In genomic region chr11:117633976-117634755, GRCh38 we compare ENCODE assay signal across 24 cellular contexts.
A peak's percentile ranks its signal among the peaks of the same experiment; 100 is the strongest.
DNase-seq lines count a peak whose midpoint lies in the region; TF ChIP-seq lines count a peak whose summit lies in the region.
"Had no signal": no experiment of that assay in that cellular context is flagged by ENCODE, and none has a peak within 500 bp of the region (broad histone marks: within the 10 kb centered on the region; RNA-seq: fewer than 3 reads in every experiment).

No MANE protein-coding gene starts in this region.

- no peak overlapping the region for H3K18ac ChIP-seq in neuronal stem cell (ENCODE audit: low read length)

- CTCF ChIA-PET in mammary epithelial cell (lab: Charles Lee; ENCODE audit: low non-redundant PET): no interaction called here

- peaks cover 0 to 56% (median 0%) of the 10 kb centered on the region in 3 experiments for H3K27me3 ChIP-seq in neuronal stem cell (ENCODE audit: control insufficient read depth in 3 of 3, insufficient read depth in 3 of 3, low read depth in 1 of 3, low read length in 3 of 3)
- H3K27me3 ChIP-seq in mammary epithelial cell (ENCODE audit: insufficient read depth, low read length): no peaks in the 10 kb centered on the region
- H3K27me3 ChIP-seq: BE2C had no signal

- in situ Hi-C loops in mammary epithelial cell (cut with MboI; ENCODE audit: low sequenced_read_pairs in 2 of 2): no loop called here
- in situ Hi-C loops in KBM-7 (cut with MboI; ENCODE audit: low pct_unique_long_range_greater_than_20kb, low sequenced_read_pairs): no loop called here

- no peak for TF ChIP-seq CTCF in mammary epithelial cell (conservative IDR thresholded peaks at IDR 0.05 in 1 of 2, IDR thresholded peaks at IDR 0.05 in 1 of 2; ENCODE audit: extremely low read depth in 1 of 2, insufficient read depth in 1 of 2, low read depth in 1 of 2, low read length in 2 of 2)

- no peak overlapping the region for H3K4ac ChIP-seq in neuronal stem cell (ENCODE audit: low read length)

- no peak overlapping the region for H4K8ac ChIP-seq in neuronal stem cell (ENCODE audit: low read depth, low read length)

- H3K9me3 ChIP-seq in neuronal stem cell (replicated peaks in 1 of 2; ENCODE audit: control insufficient read depth in 2 of 2, insufficient read depth in 1 of 2, low read depth in 1 of 2, low read length in 2 of 2): no peaks in the 10 kb centered on the region
- H3K9me3 ChIP-seq in mammary epithelial cell (replicated peaks; ENCODE audit: insufficient read depth, low read length): no peaks in the 10 kb centered on the region
- H3K9me3 ChIP-seq: BE2C had no signal

- H2BK5ac ChIP-seq in neuronal stem cell (ENCODE audit: low read length): no peak overlapping the region

- no peaks in the 10 kb centered on the region for H3K79me2 ChIP-seq in mammary epithelial cell (ENCODE audit: insufficient read depth, low read length)

- WGBS in neuronal stem cell (ENCODE audit: extremely low coverage in 2 of 2, insufficient read length in 2 of 2, insufficient replicate concordance in 1 of 2), 2 donors: no CpG with 5 or more reads among the region's 12 CpGs
- WGBS in mammary epithelial cell (ENCODE audit: low coverage, missing lambda C conversion rate): 85% methylated on average over 12 of the region's 12 CpGs

- peaks cover 0 to 2% of the 10 kb centered on the region in 2 donors for H3K4me1 ChIP-seq in neuronal stem cell (ENCODE audit: control insufficient read depth in 2 of 2, insufficient read depth in 1 of 2, low read depth in 1 of 2, low read length in 2 of 2)
- no peaks in the 10 kb centered on the region for H3K4me1 ChIP-seq in mammary epithelial cell (ENCODE audit: insufficient read depth, low read length)
- H3K4me1 ChIP-seq: BE2C had no signal

- H3K4me2 ChIP-seq in neuronal stem cell (ENCODE audit: insufficient read depth, low read length, poor library complexity, severe bottlenecking): no peak overlapping the region
- H3K4me2 ChIP-seq in mammary epithelial cell (ENCODE audit: insufficient read depth, low read depth, low read length): no peak overlapping the region
- H3K4me2 ChIP-seq: GM23338 had no signal

- no peak overlapping the region for H2BK120ac ChIP-seq in neuronal stem cell (ENCODE audit: low read depth, low read length)

- dilution Hi-C loops in mammary epithelial cell (cut with HindIII; ENCODE audit: low sequenced_read_pairs): no loop called here

- H3K27ac ChIP-seq in cingulate gyrus (ENCODE audit: low read depth, low read length) (peak overlapping the region; percentile 67), neuronal stem cell (replicated peaks; ENCODE audit: low read length) (no peak overlapping the region), mammary epithelial cell (ENCODE audit: insufficient read depth, low read depth, low read length) (no peak overlapping the region)

- H4K20me1 ChIP-seq in mammary epithelial cell (ENCODE audit: insufficient read depth, low read length): no peaks in the 10 kb centered on the region

- H2AK5ac ChIP-seq in neuronal stem cell (ENCODE audit: low read depth, low read length): peak overlapping the region; percentile 58

- no peak overlapping the region for H3K14ac ChIP-seq in neuronal stem cell (ENCODE audit: low read length)

- H2AFZ ChIP-seq in neuronal stem cell (ENCODE audit: low read length): no peak overlapping the region
- no peak overlapping the region for H2AFZ ChIP-seq in mammary epithelial cell (ENCODE audit: low read depth, low read length)
- H2AFZ ChIP-seq: GM23338 had no signal

- H3K4me3 ChIP-seq in neuronal stem cell (ENCODE audit: low read length in 2 of 2) (no peak overlapping the region), mammary epithelial cell (replicated peaks in 1 of 3; ENCODE audit: insufficient read depth in 1 of 3, low read depth in 2 of 3, low read length in 3 of 3) (no peak overlapping the region)
- H3K4me3 ChIP-seq: GM12878, GM23338 had no signal

- H3K9ac ChIP-seq in neuronal stem cell (ENCODE audit: low read depth, low read length, poor library complexity): peak overlapping the region; percentile 31
- no peak overlapping the region for H3K9ac ChIP-seq in mammary epithelial cell (ENCODE audit: insufficient read depth, low read length)

- no peaks in the 10 kb centered on the region for H3K36me3 ChIP-seq in neuronal stem cell (replicated peaks in 1 of 2; ENCODE audit: control insufficient read depth in 2 of 2, insufficient read depth in 2 of 2, low read length in 2 of 2)
- no peaks in the 10 kb centered on the region for H3K36me3 ChIP-seq in mammary epithelial cell (ENCODE audit: insufficient read depth, low read length)
- H3K36me3 ChIP-seq: BE2C had no signal

- peak overlapping the region; percentile 92 for H3K23ac ChIP-seq in neuronal stem cell (ENCODE audit: low read depth, low read length, poor library complexity)

- intact Hi-C loops in mammary epithelial cell (cut with micrococcal nuclease): no loop called here

- no peak overlapping the region for H2BK12ac ChIP-seq in neuronal stem cell (ENCODE audit: low read length)

- no peak overlapping the region for H4K91ac ChIP-seq in neuronal stem cell (ENCODE audit: low read depth, low read length, poor library complexity)

- BruUV-seq in mammary epithelial cell (replicated peaks; lab: Mats Ljungman, UMichigan): no TSS peak

- peak; percentile 71 for DNase-seq in D341Med (ENCODE audit: low spot score)
- peak; percentile 88 for DNase-seq in NCI-H82 (lab: John Stamatoyannopoulos, UW)
- DNase-seq in neuronal stem cell (ENCODE audit: low spot score): no peak
- no peak for DNase-seq in NCI-H1694 (lab: John Stamatoyannopoulos, UW)
- no peak for DNase-seq in mammary epithelial cell
- no peak for DNase-seq in amniotic stem cell (lab: John Stamatoyannopoulos, UW)
- DNase-seq in KBM-7: no peak
- DNase-seq: BE2C; CD4-positive, CD25-positive, alpha-beta regulatory T cell; COR-L47; DMS53; EL; IMR-90; Karpas-422; NCI-H1092; NCI-H1436 treated with DMSO at 0.1 percent for 48 hours; NCI-H2029 treated with DMSO at 0.1 percent for 48 hours; NCI-H2171 treated with DMSO at 0.1 percent for 48 hours; NCI-H446; OCI-M1; SHP77 treated with DMSO at 0.1 percent for 48 hours had no signal

- no peaks in the 10 kb centered on the region for H3K79me1 ChIP-seq in neuronal stem cell (ENCODE audit: low read depth, low read length)

- peak overlapping the region; percentile 7 for H2BK15ac ChIP-seq in neuronal stem cell (ENCODE audit: low read length)

Comparison
In these comparisons a context has a peak if more than half of its experiments do, and no peak if none do; other contexts are left out.
1. DNase-seq: peak in D341Med (single experiment) and NCI-H82 (single experiment); none in neuronal stem cell (single experiment), NCI-H1694 (single experiment), mammary epithelial cell (single experiment), amniotic stem cell (single experiment) and KBM-7 (single experiment).